19 cellular contexts compared by ENCODE assay signal in genomic region chr12:20272171-20272570, GRCh38.
DNase-seq lines count a peak whose midpoint lies in the region; ATAC-seq and TF ChIP-seq lines count a peak whose summit lies in the region.
"Had no signal": no experiment of that assay in that cellular context is flagged by ENCODE, and none has a peak within 500 bp of the region (broad histone marks: within the 10 kb centered on the region; RNA-seq: fewer than 3 reads in every experiment).

No MANE protein-coding gene starts in this region.

- dilution Hi-C loops in IMR-90 (cut with HindIII; ENCODE audit: low sequenced_read_pairs, unreplicated experiment), result no loop called here

- no peak overlapping the region for H3K9ac ChIP-seq in IMR-90 (ENCODE audit: low read depth, low read length)

- in situ Hi-C loops in IMR-90 (cut with MboI; ENCODE audit: low sequenced_read_pairs), result no loop called here

- H3K56ac ChIP-seq in IMR-90 (ENCODE audit: extremely low read depth, insufficient read depth, low read length), result no peak overlapping the region

- TF ChIP-seq RAD21 in IMR-90 (IDR thresholded peaks at IDR 0.05; ENCODE audit: low read length), result no peak

- no peak overlapping the region for H2AK9ac ChIP-seq in IMR-90 (replicated peaks; ENCODE audit: low read depth, low read length, poor library complexity)

- H3K79me1 ChIP-seq in IMR-90 (ENCODE audit: low read depth in 1 of 2, low read length in 2 of 2), result no peaks in the 10 kb centered on the region

- no peak overlapping the region for H3K23ac ChIP-seq in IMR-90 (ENCODE audit: low read depth, low read length)

- H3K36me3 ChIP-seq in IMR-90 (ENCODE audit: control insufficient read depth, insufficient read depth, low read length), result no peaks in the 10 kb centered on the region

- DNase-seq in IMR-90 (no peak), fibroblast of gingiva (ENCODE audit: low read depth) (peak; percentile 46), left ventricle myocardium superior (no peak), skeletal muscle cell (ENCODE audit: low read depth) (peak; percentile 56), MCF 10A (ENCODE audit: unreplicated experiment) (no peak), GOT3 (lab: John Stamatoyannopoulos, UW) (no peak)
- no peak for DNase-seq in stimulated activated CD4-positive, alpha-beta T cell treated with anti-CD3 and anti-CD28 coated beads, Interleukin-4, amount 100 ng/mL, for 1 hour
- DNase-seq: AML-193; C1 segment of cervical spinal cord; CD8-positive, alpha-beta T cell; KG1; NCI-H1092 treated with DMSO at 0.1 percent for 48 hours; NCI-H1436 treated with DMSO at 0.1 percent for 48 hours; NCI-H2029; NCI-H226; NCI-H510A treated with DMSO at 0.1 percent for 48 hours; NCI-H748 treated with DMSO at 0.1 percent for 48 hours; PC-9 had no signal

- CTCF ChIA-PET in IMR-90 (lab: Yijun Ruan, JAX), result no interaction called here
- CTCF ChIA-PET in MCF 10A (lab: Yijun Ruan, JAX), result interaction anchor here (0.6 to 1.1 kb wide), 2 partner anchors 15 to 628 kb away, joined by 3 to 5 read pairs; no protein-coding TSS in a partner anchor

- H4K8ac ChIP-seq in IMR-90 (ENCODE audit: low read depth in 2 of 2, low read length in 2 of 2), result no peak overlapping the region

- no peaks in the 10 kb centered on the region for H3K9me3 Mint-ChIP-seq in MCF 10A (ENCODE audit: unreplicated experiment)
- H3K9me3 Mint-ChIP-seq: CD8-positive, alpha-beta T cell had no signal

- POLR2A ChIA-PET in IMR-90 (lab: Charles Lee; ENCODE audit: unreplicated experiment) (no interaction called here), MCF 10A (lab: Yijun Ruan, JAX) (no interaction called here)

- H3K4me2 ChIP-seq in IMR-90 (ENCODE audit: low read depth, low read length), result no peak overlapping the region
- H3K4me2 ChIP-seq: PC-9 had no signal

- H3K4me3 ChIP-seq in IMR-90 (ENCODE audit: insufficient read depth, low read depth, low read length), result no peak overlapping the region
- H3K4me3 ChIP-seq in skeletal muscle cell (ENCODE audit: low read depth, low read length), result no peak overlapping the region
- H3K4me3 ChIP-seq: PC-9 had no signal

- no peak overlapping the region for H2AFZ ChIP-seq in IMR-90 (replicated peaks; ENCODE audit: low read length, poor library complexity)
- H2AFZ ChIP-seq: PC-9 had no signal

- no TSS peak for BruUV-seq in IMR-90 (replicated peaks; lab: Mats Ljungman, UMichigan)
- BruUV-seq in MCF 10A (replicated peaks; lab: Mats Ljungman, UMichigan), result no TSS peak

- ATAC-seq in IMR-90 (ENCODE audit: low read depth), result peak; percentile 59
- ATAC-seq in left ventricle myocardium superior, result peak; percentile 61
- ATAC-seq: CD8-positive, alpha-beta T cell had no signal

- no peak overlapping the region for H3K27ac Mint-ChIP-seq in MCF 10A (ENCODE audit: low read depth, unreplicated experiment)
- H3K27ac Mint-ChIP-seq: CD8-positive, alpha-beta T cell had no signal

- no peaks in the 10 kb centered on the region for H3K9me3 ChIP-seq in IMR-90 (ENCODE audit: control insufficient read depth, insufficient read depth, low read length)

- no peaks in the 10 kb centered on the region for H3K36me3 Mint-ChIP-seq in MCF 10A (ENCODE audit: insufficient read depth, unreplicated experiment)
- H3K36me3 Mint-ChIP-seq: CD8-positive, alpha-beta T cell had no signal

- H4K20me1 ChIP-seq in IMR-90 (ENCODE audit: insufficient read depth, low read length), result no peaks in the 10 kb centered on the region

- H3K18ac ChIP-seq in IMR-90 (ENCODE audit: low read depth, low read length), result no peak overlapping the region

- no peak for TF ChIP-seq CTCF in IMR-90 (conservative IDR thresholded peaks at IDR 0.05; ENCODE audit: low read depth, low read length)
- no peak for TF ChIP-seq CTCF in MCF 10A (IDR thresholded peaks at IDR 0.05; ENCODE audit: unreplicated experiment)

- H2AK5ac ChIP-seq in IMR-90 (ENCODE audit: low read depth, low read length), result no peak overlapping the region

- H3K27ac ChIP-seq in IMR-90 (ENCODE audit: insufficient read depth, low read length), result no peak overlapping the region
- H3K27ac ChIP-seq: PC-9, RWPE1 had no signal

- intact Hi-C loops in IMR-90 (cut with micrococcal nuclease) (no loop called here), left ventricle myocardium superior (cut with micrococcal nuclease) (loop anchor here (10.0 kb wide), 1 partner anchor 93 kb away; the partner anchor contains the start of gene PDE3A), MCF 10A (cut with micrococcal nuclease) (no loop called here)

- no peak overlapping the region for H3K14ac ChIP-seq in IMR-90 (replicated peaks; ENCODE audit: low read depth, low read length)

- no CpG with 5 or more reads among the region's 1 CpG for WGBS in IMR-90 (ENCODE audit: extremely low coverage in 2 of 2, insufficient read length in 1 of 2), 2 experiments

- H3K27me3 Mint-ChIP-seq in MCF 10A (ENCODE audit: insufficient read depth, unreplicated experiment), result peaks cover 56% of the 10 kb centered on the region

- no peak for TF ChIP-seq POLR2A in IMR-90 (IDR thresholded peaks at IDR 0.05; ENCODE audit: low read depth, low read length)

- H3K27me3 ChIP-seq in IMR-90 (ENCODE audit: control insufficient read depth, insufficient read depth, low read length), result no peaks in the 10 kb centered on the region

- no peak overlapping the region for H2BK20ac ChIP-seq in IMR-90 (ENCODE audit: low read depth, low read length)

- no peak overlapping the region for H2BK5ac ChIP-seq in IMR-90 (ENCODE audit: low read depth, low read length, poor library complexity, severe bottlenecking)

- H3K4me1 Mint-ChIP-seq in MCF 10A (ENCODE audit: insufficient read depth, unreplicated experiment), result no peaks in the 10 kb centered on the region

- H2BK120ac ChIP-seq in IMR-90 (ENCODE audit: low read depth, low read length), result no peak overlapping the region

- no peak overlapping the region for H3K4me3 Mint-ChIP-seq in MCF 10A (ENCODE audit: unreplicated experiment)
- H3K4me3 Mint-ChIP-seq: CD8-positive, alpha-beta T cell had no signal

- peaks cover 2% of the 10 kb centered on the region; the same call in 1 of the 2 replicates for H3K4me1 ChIP-seq in IMR-90 (ENCODE audit: control insufficient read depth, insufficient read depth, low read length)

- H3K4ac ChIP-seq in IMR-90 (ENCODE audit: low read depth, low read length), result no peak overlapping the region

- H3K9me1 ChIP-seq in IMR-90 (ENCODE audit: insufficient read depth, low read length), result no peaks in the 10 kb centered on the region

- no peak overlapping the region for H4K91ac ChIP-seq in IMR-90 (ENCODE audit: insufficient read depth, low read depth, low read length)

- H4K5ac ChIP-seq in IMR-90 (ENCODE audit: low read depth, low read length), result no peak overlapping the region

- H2BK15ac ChIP-seq in IMR-90 (ENCODE audit: low read depth, low read length), result no peak overlapping the region

TF ChIP-seq in IMR-90, 13 proteins besides CTCF, POLR2A, EP300 and RAD21:
- no peak for TF ChIP-seq ELK1 (IDR thresholded peaks at IDR 0.05; ENCODE audit: borderline replicate concordance, low read depth, low read length)
- TF ChIP-seq CHD1 (IDR thresholded peaks at IDR 0.05; ENCODE audit: low read depth, low read length), result no peak
- TF ChIP-seq RFX5 (IDR thresholded peaks at IDR 0.05; ENCODE audit: low read depth, low read length), result no peak
- TF ChIP-seq BHLHE40 (IDR thresholded peaks at IDR 0.05; ENCODE audit: low read depth, low read length), result no peak
- TF ChIP-seq CEBPB (IDR thresholded peaks at IDR 0.05; ENCODE audit: low read depth, low read length), result no peak
- TF ChIP-seq MAZ (IDR thresholded peaks at IDR 0.05; ENCODE audit: borderline replicate concordance, low read depth, low read length), result no peak
- no peak for TF ChIP-seq SMC3 (IDR thresholded peaks at IDR 0.05; ENCODE audit: low read depth, low read length)
- no peak for TF ChIP-seq RCOR1 (IDR thresholded peaks at IDR 0.05; ENCODE audit: insufficient replicate concordance, low read length)

Comparison
In these comparisons a context has a peak if more than half of its experiments do, and no peak if none do; other contexts are left out.
1. DNase-seq: peak in fibroblast of gingiva (single experiment) and skeletal muscle cell (single experiment); none in IMR-90 (single experiment), left ventricle myocardium superior (single experiment), MCF 10A (single experiment), GOT3 (single experiment) and stimulated activated CD4-positive, alpha-beta T cell treated with anti-CD3 and anti-CD28 coated beads, Interleukin-4, amount 100 ng/mL, for 1 hour (single experiment).